9 cellular contexts compared by ENCODE assay signal in the genomic region with DNA sequence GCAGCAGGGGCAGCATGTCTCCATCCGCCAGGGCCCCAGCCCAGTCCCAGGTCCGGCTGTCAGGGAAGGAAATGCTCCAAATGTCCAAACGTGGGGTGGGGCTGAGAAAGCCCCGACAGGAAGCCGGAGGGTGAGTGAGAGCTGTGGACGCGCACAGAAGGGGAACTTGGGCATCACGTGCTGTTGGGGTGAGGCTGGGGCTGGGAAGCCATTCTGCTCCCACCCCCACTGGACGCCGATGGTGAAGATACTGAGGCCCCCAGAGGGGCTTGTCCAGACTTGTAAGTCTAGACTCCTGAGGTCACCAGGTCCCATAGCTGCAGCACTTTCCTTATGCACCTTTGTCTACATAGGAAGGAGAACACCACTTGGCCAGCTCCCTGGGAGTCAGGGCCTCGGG. TPM values are rescaled to one million over a fixed set of nuclear protein-coding genes. Genes with fewer than 3 reads are reported as not detected.
DNase-seq lines count a peak whose midpoint lies in the region; ATAC-seq and TF ChIP-seq lines count a peak whose summit lies in the region.
"Not testable (repeated sequence)": the region's sequence is repeated elsewhere in the genome, so short reads cannot be mapped to it uniquely, and the experiment has no call there.
"Had no signal": no experiment of that assay in that cellular context is flagged by ENCODE, and none has a peak within 500 bp of the region (broad histone marks: within the 10 kb centered on the region; RNA-seq: fewer than 3 reads in every experiment).

A gene with protein sequence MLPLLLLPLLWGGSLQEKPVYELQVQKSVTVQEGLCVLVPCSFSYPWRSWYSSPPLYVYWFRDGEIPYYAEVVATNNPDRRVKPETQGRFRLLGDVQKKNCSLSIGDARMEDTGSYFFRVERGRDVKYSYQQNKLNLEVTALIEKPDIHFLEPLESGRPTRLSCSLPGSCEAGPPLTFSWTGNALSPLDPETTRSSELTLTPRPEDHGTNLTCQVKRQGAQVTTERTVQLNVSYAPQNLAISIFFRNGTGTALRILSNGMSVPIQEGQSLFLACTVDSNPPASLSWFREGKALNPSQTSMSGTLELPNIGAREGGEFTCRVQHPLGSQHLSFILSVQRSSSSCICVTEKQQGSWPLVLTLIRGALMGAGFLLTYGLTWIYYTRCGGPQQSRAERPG (minus strand): TSS at position 82 of the 400 bp plus-strand sequence. CDS start 66 bp downstream, at position 16.

- TF ChIP-seq CTCF in GM10248 (IDR thresholded peaks at IDR 0.05; ENCODE audit: control extremely low read depth, extremely low read depth, low read depth, missing control alignments); mucosa of descending colon (IDR thresholded peaks at IDR 0.05): not testable (repeated sequence)

- CTCF ChIA-PET in GM10248 (lab: Yijun Ruan, JAX) = interaction anchor here (0.6 to 3.2 kb wide), 5 partner anchors 9 to 173 kb away, joined by 3 to 27 read pairs (median 9); no protein-coding TSS in a partner anchor

- POLR2A ChIA-PET in GM10248 (lab: Yijun Ruan, JAX) = not testable (repeated sequence)

- not testable (repeated sequence) for H3K4me3 ChIP-seq in mucosa of descending colon

- ATAC-seq in HG03175 (IDR thresholded peaks at IDR 0.05; ENCODE audit: unreplicated experiment) (peak; percentile 51), left lobe of liver (peak; percentile 50), mucosa of descending colon (peak; percentile 68)
- ATAC-seq in stimulated activated memory B cell treated with anti-CD40 and anti-IgM and Interleukin-4, amounts not matched to agents 10 μg/mL and 1 μg/mL and 100 μg/mL, for 72 hours = peak; percentile 52

- H3K36me3 ChIP-seq in mucosa of descending colon (ENCODE audit: low read depth) = not testable (repeated sequence)

- H3K9me3 Mint-ChIP-seq in dendritic cell treated with granulocyte-macrophage colony-stimulating factor and Interleukin-4, amounts not matched to agents 40 ng/mL and 50 ng/mL, for 4 days; stimulated activated memory B cell treated with anti-CD40 and anti-IgM and Interleukin-4, amounts not matched to agents 10 μg/mL and 1 μg/mL and 100 μg/mL, for 72 hours: not testable (repeated sequence)

- H3K27me3 Mint-ChIP-seq in dendritic cell treated with granulocyte-macrophage colony-stimulating factor and Interleukin-4, amounts not matched to agents 40 ng/mL and 50 ng/mL, for 4 days; stimulated activated memory B cell treated with anti-CD40 and anti-IgM and Interleukin-4, amounts not matched to agents 10 μg/mL and 1 μg/mL and 100 μg/mL, for 72 hours: not testable (repeated sequence)

- peak; percentile 29 for DNase-seq in GM10248 (ENCODE audit: extremely low spot score)
- peak; percentile 22 for DNase-seq in OCI-M1 (lab: John Stamatoyannopoulos, UW)
- not testable (repeated sequence) for DNase-seq in left lobe of liver (ENCODE audit: low spot score)
- DNase-seq in mucosa of descending colon = peak in 2 of 3 donors; percentile 10 to 54

- intact Hi-C loops in dendritic cell treated with granulocyte-macrophage colony-stimulating factor and Interleukin-4, amounts not matched to agents 40 ng/mL and 50 ng/mL, for 4 days (cut with micrococcal nuclease); mucosa of descending colon (cut with DNase I, micrococcal nuclease): not testable (repeated sequence)

- H3K27ac Mint-ChIP-seq in dendritic cell treated with granulocyte-macrophage colony-stimulating factor and Interleukin-4, amounts not matched to agents 40 ng/mL and 50 ng/mL, for 4 days = peak within 1 kb of the TSS; percentile 75
- H3K27ac Mint-ChIP-seq in stimulated activated memory B cell treated with anti-CD40 and anti-IgM and Interleukin-4, amounts not matched to agents 10 μg/mL and 1 μg/mL and 100 μg/mL, for 72 hours = peak within 1 kb of the TSS; percentile 88

- H3K4me1 ChIP-seq in mucosa of descending colon (ENCODE audit: low read depth) = not testable (repeated sequence)

- H3K36me3 Mint-ChIP-seq in dendritic cell treated with granulocyte-macrophage colony-stimulating factor and Interleukin-4, amounts not matched to agents 40 ng/mL and 50 ng/mL, for 4 days (ENCODE audit: low read depth) = peaks cover 27% of the 10 kb centered on the region
- peaks cover 14% of the 10 kb centered on the region for H3K36me3 Mint-ChIP-seq in stimulated activated memory B cell treated with anti-CD40 and anti-IgM and Interleukin-4, amounts not matched to agents 10 μg/mL and 1 μg/mL and 100 μg/mL, for 72 hours

- H3K9me3 ChIP-seq in mucosa of descending colon = not testable (repeated sequence)

- peak within 1 kb of the TSS; percentile 53 for H3K4me3 Mint-ChIP-seq in dendritic cell treated with granulocyte-macrophage colony-stimulating factor and Interleukin-4, amounts not matched to agents 40 ng/mL and 50 ng/mL, for 4 days
- peak within 1 kb of the TSS; percentile 82 for H3K4me3 Mint-ChIP-seq in stimulated activated memory B cell treated with anti-CD40 and anti-IgM and Interleukin-4, amounts not matched to agents 10 μg/mL and 1 μg/mL and 100 μg/mL, for 72 hours

- peaks cover 65% of the 10 kb centered on the region for H3K4me1 Mint-ChIP-seq in dendritic cell treated with granulocyte-macrophage colony-stimulating factor and Interleukin-4, amounts not matched to agents 40 ng/mL and 50 ng/mL, for 4 days (ENCODE audit: low read depth)
- peaks cover 52% of the 10 kb centered on the region for H3K4me1 Mint-ChIP-seq in stimulated activated memory B cell treated with anti-CD40 and anti-IgM and Interleukin-4, amounts not matched to agents 10 μg/mL and 1 μg/mL and 100 μg/mL, for 72 hours

RNA-seq across cellular contexts. Expression of the gene that starts here (rescaled TPM):
- total RNA-seq in left lobe of liver (2.6 TPM), mucosa of descending colon (1 to 10 TPM in 2 of 3 donors, not detected in 1; 3.5 to 7.9 TPM)
- total RNA-seq: H4, OCI-LY7 had no signal
